In the genomic region with DNA sequence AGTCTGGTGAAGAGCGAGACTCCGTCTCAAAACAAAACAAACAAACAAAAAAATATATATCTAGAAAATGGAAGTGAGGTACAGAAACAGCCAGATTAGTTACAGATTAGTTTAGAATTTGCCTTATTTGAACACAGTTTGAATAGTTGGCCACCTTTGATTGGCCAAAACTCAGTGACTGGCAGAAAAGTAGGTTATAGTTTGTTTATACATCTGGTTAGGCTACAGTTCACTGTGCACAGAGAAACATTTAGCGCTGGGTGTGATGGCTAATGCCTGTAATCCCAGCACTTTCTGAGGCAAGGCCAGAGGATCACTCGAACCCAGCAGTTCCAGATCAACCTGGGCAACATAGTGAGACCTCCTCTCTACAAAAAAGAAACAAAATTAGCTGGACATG, we compare ENCODE assay signal across 27 cellular contexts. TPM values are rescaled to one million over a fixed set of nuclear protein-coding genes. Genes with fewer than 3 reads are reported as not detected.
DNase-seq lines count a peak whose midpoint lies in the region; ATAC-seq, FAIRE-seq and TF ChIP-seq lines count a peak whose summit lies in the region.
"Had no signal": no experiment of that assay in that cellular context is flagged by ENCODE, and none has a peak within 500 bp of the region (broad histone marks: within the 10 kb centered on the region; RNA-seq: fewer than 3 reads in every experiment).

No MANE protein-coding gene starts in this region.

- DNase-seq in HepG2 (ENCODE audit: low spot score): no peak
- DNase-seq in activated naive CD8-positive, alpha-beta T cell treated with anti-CD3 and anti-CD28 coated beads for 36 hours: no peak
- no peak for DNase-seq in right lobe of liver
- no peak for DNase-seq in hepatic stellate cell (ENCODE audit: low spot score)
- no peak for DNase-seq in CD8-positive, alpha-beta T cell
- no peak for DNase-seq in NAMALWA (ENCODE audit: low spot score)
- no peak for DNase-seq in GM10266 (ENCODE audit: extremely low spot score)
- DNase-seq: 8988T, Kasumi-1, MV-4-11, NCI-H1105 treated with DMSO at 0.1 percent for 48 hours, NCI-H146, NCI-H1930, NCI-H2107, NCI-H446, NCI-H524 treated with DMSO at 0.1 percent for 48 hours, SK-N-SH, SW 1271 had no signal

- peak overlapping the region; percentile 50 to 52 for H3K27ac ChIP-seq in liver (ENCODE audit: low read depth in 1 of 2, low read length in 2 of 2)
- no peak overlapping the region for H3K27ac ChIP-seq in HepG2 (ENCODE audit: extremely low read length, insufficient read depth, low read length)
- H3K27ac ChIP-seq in right lobe of liver: peak overlapping the region in 2 of 3 donors; percentile 85 to 87
- H3K27ac ChIP-seq in CD8-positive, alpha-beta T cell (ENCODE audit: low read depth, low read length): no peak overlapping the region
- H3K27ac ChIP-seq: HL-60 had no signal

- no peaks in the 10 kb centered on the region for H3K27me3 Mint-ChIP-seq in activated naive CD8-positive, alpha-beta T cell treated with anti-CD3 and anti-CD28 coated beads for 36 hours
- H3K27me3 Mint-ChIP-seq in CD8-positive, alpha-beta T cell (ENCODE audit: low read depth): no peaks in the 10 kb centered on the region

- CTCF ChIA-PET in HepG2 (lab: Yijun Ruan, JAX; ENCODE audit: low intra/inter-chr PET ratio, low total read pairs): no interaction called here
- CTCF ChIA-PET in CD8-positive, alpha-beta T cell (lab: Charles Lee): no interaction called here

- ATAC-seq in HepG2 (no peak), right lobe of liver (peak; percentile 26 to 70 (median 48))
- no peak for ATAC-seq in CD8-positive, alpha-beta T cell
- ATAC-seq: GM12878, K562 had no signal

- H3K79me2 ChIP-seq in HepG2 (ENCODE audit: insufficient read depth, low read length): no peaks in the 10 kb centered on the region

- H3K4me3 Mint-ChIP-seq in activated naive CD8-positive, alpha-beta T cell treated with anti-CD3 and anti-CD28 coated beads for 36 hours: no peak overlapping the region
- H3K4me3 Mint-ChIP-seq in CD8-positive, alpha-beta T cell: no peak overlapping the region

- peaks cover 30% of the 10 kb centered on the region for H3K4me1 Mint-ChIP-seq in activated naive CD8-positive, alpha-beta T cell treated with anti-CD3 and anti-CD28 coated beads for 36 hours
- peaks cover 3% of the 10 kb centered on the region for H3K4me1 Mint-ChIP-seq in CD8-positive, alpha-beta T cell (ENCODE audit: low read depth)

- TF ChIP-seq EP300 in HepG2 (IDR thresholded peaks at IDR 0.05; ENCODE audit: low read depth in 2 of 2, low read length in 2 of 2) (no peak), HepG2 (CRISPR knock-in tag; IDR thresholded peaks at IDR 0.05; ENCODE audit: borderline replicate concordance) (no peak)

- H3K27ac Mint-ChIP-seq in activated naive CD8-positive, alpha-beta T cell treated with anti-CD3 and anti-CD28 coated beads for 36 hours: peak overlapping the region; percentile 79
- H3K27ac Mint-ChIP-seq in CD8-positive, alpha-beta T cell: no peak overlapping the region

- no peak for TF ChIP-seq POLR2A in HepG2 (IDR thresholded peaks at IDR 0.05; ENCODE audit: insufficient read depth in 1 of 2, low read depth in 2 of 2, low read length in 2 of 2)
- no peak for TF ChIP-seq POLR2A in right lobe of liver (IDR thresholded peaks at IDR 0.05)

- intact Hi-C loops in HepG2 (cut with micrococcal nuclease; ENCODE audit: unreplicated experiment): no loop called here
- intact Hi-C loops in right lobe of liver (cut with DNase I): loop anchor here in 1 of 2 donors (5.0 kb wide), 1 partner anchor 114 kb away; a partner anchor contains a TSS
- intact Hi-C loops in CD8-positive, alpha-beta T cell (cut with DNase I, micrococcal nuclease): no loop called here

- H3K4me3 ChIP-seq in liver (ENCODE audit: low read depth in 1 of 3, low read length in 3 of 3): no peak overlapping the region
- no peak overlapping the region for H3K4me3 ChIP-seq in HepG2 (replicated peaks in 1 of 3; ENCODE audit: insufficient read depth in 1 of 3, low read depth in 2 of 3, low read length in 3 of 3)
- H3K4me3 ChIP-seq in right lobe of liver: no peak overlapping the region
- H3K4me3 ChIP-seq in CD8-positive, alpha-beta T cell (ENCODE audit: low read depth, low read length): no peak overlapping the region
- H3K4me3 ChIP-seq: GM12878, K562 had no signal

- POLR2A ChIA-PET in HepG2 (lab: Yijun Ruan, JAX): no interaction called here
- POLR2A ChIA-PET in CD8-positive, alpha-beta T cell (lab: Charles Lee): no interaction called here

- no peaks in the 10 kb centered on the region for H3K9me3 Mint-ChIP-seq in activated naive CD8-positive, alpha-beta T cell treated with anti-CD3 and anti-CD28 coated beads for 36 hours
- H3K9me3 Mint-ChIP-seq in CD8-positive, alpha-beta T cell: no peaks in the 10 kb centered on the region

- peaks cover 9 to 30% (median 19%) of the 10 kb centered on the region in 4 donors for H3K4me1 ChIP-seq in liver (ENCODE audit: control insufficient read depth in 4 of 4, insufficient read depth in 4 of 4, low read length in 3 of 4)
- H3K4me1 ChIP-seq in HepG2 (ENCODE audit: insufficient read depth, low read length): peaks cover 50% of the 10 kb centered on the region
- H3K4me1 ChIP-seq in right lobe of liver: peaks cover 0 to 24% (median 12%) of the 10 kb centered on the region in 4 donors
- H3K4me1 ChIP-seq in CD8-positive, alpha-beta T cell (ENCODE audit: insufficient read depth, low read length): no peaks in the 10 kb centered on the region

- H3K4me2 ChIP-seq in HepG2 (ENCODE audit: low read depth, low read length): no peak overlapping the region
- H3K4me2 ChIP-seq: SK-N-SH had no signal

- no peaks in the 10 kb centered on the region for H4K20me1 ChIP-seq in HepG2 (ENCODE audit: insufficient read depth, low read length)

- no peaks in the 10 kb centered on the region for H3K27me3 ChIP-seq in liver (ENCODE audit: control insufficient read depth in 4 of 4, insufficient read depth in 4 of 4, low read length in 3 of 4)
- no peaks in the 10 kb centered on the region for H3K27me3 ChIP-seq in HepG2 (ENCODE audit: control insufficient read depth in 1 of 2, insufficient read depth in 2 of 2, low read length in 2 of 2)
- no peaks in the 10 kb centered on the region for H3K27me3 ChIP-seq in right lobe of liver
- no peaks in the 10 kb centered on the region for H3K27me3 ChIP-seq in CD8-positive, alpha-beta T cell (ENCODE audit: insufficient read depth, low read length)

- H2AFZ ChIP-seq in HepG2 (ENCODE audit: low read length): no peak overlapping the region

- no peaks in the 10 kb centered on the region for H3K36me3 ChIP-seq in liver (ENCODE audit: control insufficient read depth in 4 of 4, insufficient read depth in 3 of 4, low read depth in 1 of 4, low read length in 3 of 4)
- no peaks in the 10 kb centered on the region; a peak in 2 of 5 replicates for H3K36me3 ChIP-seq in HepG2 (replicated peaks in 1 of 2; ENCODE audit: control insufficient read depth in 1 of 2, insufficient read depth in 2 of 2, low read length in 2 of 2)
- H3K36me3 ChIP-seq in right lobe of liver: no peaks in the 10 kb centered on the region
- no peaks in the 10 kb centered on the region for H3K36me3 ChIP-seq in CD8-positive, alpha-beta T cell (ENCODE audit: insufficient read depth, low read length)

- no peak for TF ChIP-seq CTCF in liver (IDR thresholded peaks at IDR 0.05; ENCODE audit: low read depth, low read length, missing input control)
- no peak for TF ChIP-seq CTCF in HepG2 (CRISPR knock-in tag; IDR thresholded peaks at IDR 0.05)
- TF ChIP-seq CTCF in right lobe of liver (IDR thresholded peaks at IDR 0.05): no peak
- no peak for TF ChIP-seq CTCF in CD8-positive, alpha-beta T cell (IDR thresholded peaks at IDR 0.05)
- no peak for TF ChIP-seq CTCF in GM10266 (IDR thresholded peaks at IDR 0.05; ENCODE audit: control insufficient read depth, insufficient read depth, low read depth, missing control alignments)

- WGBS in liver: 40% methylated on average over 4 of the region's 4 CpGs
- WGBS in HepG2 (ENCODE audit: low lambda C conversion rate): 75% methylated on average over 4 of the region's 4 CpGs
- 29% methylated on average over 4 of the region's 4 CpGs for WGBS in right lobe of liver (ENCODE audit: insufficient coverage, low coverage, low lambda C conversion rate, missing lambda C conversion rate)

- H3K9me3 ChIP-seq in liver (ENCODE audit: control insufficient read depth in 4 of 4, low read length in 3 of 4): no peaks in the 10 kb centered on the region
- H3K9me3 ChIP-seq in HepG2 (ENCODE audit: low read length): no peaks in the 10 kb centered on the region
- no peaks in the 10 kb centered on the region for H3K9me3 ChIP-seq in right lobe of liver
- no peaks in the 10 kb centered on the region for H3K9me3 ChIP-seq in CD8-positive, alpha-beta T cell (ENCODE audit: low read length)
- H3K9me3 ChIP-seq: SK-N-SH had no signal

- no peak for TF ChIP-seq RAD21 in liver (IDR thresholded peaks at IDR 0.05)
- TF ChIP-seq RAD21 in HepG2 (CRISPR knock-in tag; IDR thresholded peaks at IDR 0.05): no peak

- BruUV-seq in HepG2 (replicated peaks; lab: Mats Ljungman, UMichigan): no TSS peak

- H3K9ac ChIP-seq in liver (ENCODE audit: low read depth in 1 of 2, low read length in 2 of 2) (no peak overlapping the region), HepG2 (ENCODE audit: insufficient read depth, low read depth, low read length) (no peak overlapping the region)
- H3K9ac ChIP-seq: SK-N-SH had no signal

- in situ Hi-C loops in HepG2 (cut with HindIII; ENCODE audit: extremely low pct_ligation_motif_present, low pct_unique_long_range_greater_than_20kb): no loop called here

- FAIRE-seq in HepG2 (lab: Jason Lieb, UNC): no peak
- FAIRE-seq: G401.6, GM12878, K562, RCC 7860 had no signal

- H3K36me3 Mint-ChIP-seq in activated naive CD8-positive, alpha-beta T cell treated with anti-CD3 and anti-CD28 coated beads for 36 hours: peaks cover 5% of the 10 kb centered on the region
- no peaks in the 10 kb centered on the region for H3K36me3 Mint-ChIP-seq in CD8-positive, alpha-beta T cell

RNA-seq across cellular contexts. Expression of a gene that starts 51.7 kb away (rescaled TPM):
- total RNA-seq in liver: not detected
- not detected for polyA plus RNA-seq in liver
- total RNA-seq in HepG2 (2016; rRNA removed; fragmentation: Illumina TruSeq; extraction: Trizol): not detected in 2 replicates
- total RNA-seq in HepG2 (2016; cell fraction: cytosol; rRNA removed; fragmentation: Illumina TruSeq; extraction: Trizol; ENCODE audit: low read depth): not detected in 2 replicates
- total RNA-seq in HepG2 (2016; cell fraction: insoluble cytoplasmic fraction; rRNA removed; fragmentation: Illumina TruSeq; extraction: Trizol): not detected in 2 replicates
- not detected in 2 replicates for total RNA-seq in HepG2 (2016; cell fraction: membrane; rRNA removed; fragmentation: Illumina TruSeq; extraction: Trizol)
- total RNA-seq in HepG2 (2016; cell fraction: nucleus; rRNA removed; fragmentation: Illumina TruSeq; extraction: Trizol): not detected in 2 replicates
- polyA plus RNA-seq in HepG2 (2011; rRNA removed): not detected in 2 replicates
- polyA plus RNA-seq in HepG2 (2011; cell fraction: cytosol; rRNA removed): not detected in 2 replicates
- not detected in 2 replicates for polyA plus RNA-seq in HepG2 (2011; cell fraction: nucleus; rRNA removed)
- polyA plus RNA-seq in HepG2 (2012): not detected in 2 replicates
- polyA plus RNA-seq in HepG2 (2016; cell fraction: cytosol; fragmentation: Illumina TruSeq; extraction: Trizol; ENCODE audit: low read depth): not detected in 2 replicates
- polyA plus RNA-seq in HepG2 (2016; cell fraction: insoluble cytoplasmic fraction; fragmentation: Illumina TruSeq; extraction: Trizol; ENCODE audit: low read depth): not detected in 2 replicates
- not detected in 2 replicates for polyA plus RNA-seq in HepG2 (2016; cell fraction: membrane; fragmentation: Illumina TruSeq; extraction: Trizol; ENCODE audit: low read depth)
- polyA plus RNA-seq in HepG2 (2016; cell fraction: nucleus; fragmentation: Illumina TruSeq; extraction: Trizol; ENCODE audit: insufficient read depth, low read depth): not detected in 2 replicates
- not detected in 2 replicates for polyA minus RNA-seq in HepG2 (2011; rRNA and poly(A)+ RNA removed; ENCODE audit: low replicate concordance)
- not detected in 2 replicates for polyA minus RNA-seq in HepG2 (2011; cell fraction: cytosol; rRNA and poly(A)+ RNA removed)
- not detected in 2 replicates for polyA minus RNA-seq in HepG2 (2011; cell fraction: nucleus; rRNA and poly(A)+ RNA removed)
- not detected for total RNA-seq in activated naive CD8-positive, alpha-beta T cell treated with anti-CD3 and anti-CD28 coated beads for 36 hours
- not detected for total RNA-seq in right lobe of liver
- total RNA-seq in CD8-positive, alpha-beta T cell: not detected
- total RNA-seq: GM12878, H4, K562, MCF 10A had no signal
- polyA plus RNA-seq: BJ, K562, SK-N-SH had no signal

Comparison
In these comparisons a context has a peak if more than half of its experiments do, and no peak if none do; other contexts are left out.
1. H3K27ac ChIP-seq: peak in liver (2 of 2) and right lobe of liver (2 of 3); none in HepG2 (single experiment) and CD8-positive, alpha-beta T cell (single experiment).
2. ATAC-seq: peak in right lobe of liver (4 of 4); none in HepG2 (single experiment) and CD8-positive, alpha-beta T cell (single experiment).